Comparison of ENCODE assay signal across 10 cellular contexts in genomic region chr1:9127395-9128160, GRCh38. TPM values are rescaled to one million over a fixed set of nuclear protein-coding genes. Genes with fewer than 3 reads are reported as not detected.
DNase-seq lines count a peak whose midpoint lies in the region; ATAC-seq and TF ChIP-seq lines count a peak whose summit lies in the region.
"Had no signal": no experiment of that assay in that cellular context is flagged by ENCODE, and none has a peak within 500 bp of the region (broad histone marks: within the 10 kb centered on the region; RNA-seq: fewer than 3 reads in every experiment).

No MANE protein-coding gene starts in this region.

- no peaks in the 10 kb centered on the region for H3K36me3 ChIP-seq in gastroesophageal sphincter
- no peaks in the 10 kb centered on the region for H3K36me3 ChIP-seq in rectal smooth muscle tissue (ENCODE audit: control insufficient read depth, insufficient read depth, low read length)

- H3K27me3 ChIP-seq in gastroesophageal sphincter (no peaks in the 10 kb centered on the region), rectal smooth muscle tissue (ENCODE audit: control insufficient read depth, insufficient read depth, low read length) (no peaks in the 10 kb centered on the region)

- TF ChIP-seq POLR2A in gastroesophageal sphincter (IDR thresholded peaks at IDR 0.05), result no peak

- DNase-seq in ELF-1 (ENCODE audit: low read depth, low spot score), result peak; percentile 53
- DNase-seq: effector CD4-positive, alpha-beta T cell; NCI-H510A treated with DMSO at 0.1 percent for 48 hours had no signal

- peak overlapping the region in 3 of 4 donors; percentile 93 to 95 (median 93) for H3K27ac ChIP-seq in gastroesophageal sphincter
- H3K27ac ChIP-seq in rectal smooth muscle tissue (ENCODE audit: low read depth, low read length), result no peak overlapping the region

- WGBS in gastroesophageal sphincter (ENCODE audit: low coverage in 1 of 2), 2 donors, result 34 to 71% methylated on average over 6 to 8 of the region's 19 CpGs

- no peak for ATAC-seq in gastroesophageal sphincter
- ATAC-seq in GM21786 (IDR thresholded peaks at IDR 0.05; ENCODE audit: unreplicated experiment), result no peak
- no peak for ATAC-seq in GM18873 (IDR thresholded peaks at IDR 0.05; ENCODE audit: low FRiP score, unreplicated experiment)
- ATAC-seq in HG03135 (IDR thresholded peaks at IDR 0.05; ENCODE audit: unreplicated experiment), result no peak
- ATAC-seq in GM21529 (IDR thresholded peaks at IDR 0.05; ENCODE audit: unreplicated experiment), result no peak

- peaks cover 0 to 31% (median 0%) of the 10 kb centered on the region in 3 donors for H3K4me1 ChIP-seq in gastroesophageal sphincter
- H3K4me1 ChIP-seq in rectal smooth muscle tissue (ENCODE audit: control insufficient read depth, insufficient read depth, low read length), result peaks cover 2% of the 10 kb centered on the region

- no peak for TF ChIP-seq EP300 in gastroesophageal sphincter (IDR thresholded peaks at IDR 0.05)

- TF ChIP-seq CTCF in WI38 (IDR thresholded peaks at IDR 0.05; ENCODE audit: low read depth, low read length), result no peak
- TF ChIP-seq CTCF in gastroesophageal sphincter (IDR thresholded peaks at IDR 0.05), result no peak

- H3K4me3 ChIP-seq in WI38 (ENCODE audit: low read depth, low read length) (peak overlapping the region; percentile 67), gastroesophageal sphincter (peak overlapping the region; percentile 35 to 78), rectal smooth muscle tissue (ENCODE audit: low read length) (peak overlapping the region; percentile 68)

- no peaks in the 10 kb centered on the region for H3K9me3 ChIP-seq in gastroesophageal sphincter

- H3K9ac ChIP-seq in rectal smooth muscle tissue (ENCODE audit: low read length), result no peak overlapping the region

RNA-seq across cellular contexts. Expression of gene GPR157, which starts 1.3 kb away (rescaled TPM):
- 1 to 10 TPM; 2.8 to 4.4 (median 4.0) TPM for total RNA-seq in gastroesophageal sphincter

RNA-seq across cellular contexts. Expression of gene SLC2A5, which starts 58.1 kb away (rescaled TPM):
- 1 to 10 TPM in 1 of 4 donors, under 1 TPM in 3; 0.16 to 2.7 (median 0.39) TPM for total RNA-seq in gastroesophageal sphincter
